In the genomic region with DNA sequence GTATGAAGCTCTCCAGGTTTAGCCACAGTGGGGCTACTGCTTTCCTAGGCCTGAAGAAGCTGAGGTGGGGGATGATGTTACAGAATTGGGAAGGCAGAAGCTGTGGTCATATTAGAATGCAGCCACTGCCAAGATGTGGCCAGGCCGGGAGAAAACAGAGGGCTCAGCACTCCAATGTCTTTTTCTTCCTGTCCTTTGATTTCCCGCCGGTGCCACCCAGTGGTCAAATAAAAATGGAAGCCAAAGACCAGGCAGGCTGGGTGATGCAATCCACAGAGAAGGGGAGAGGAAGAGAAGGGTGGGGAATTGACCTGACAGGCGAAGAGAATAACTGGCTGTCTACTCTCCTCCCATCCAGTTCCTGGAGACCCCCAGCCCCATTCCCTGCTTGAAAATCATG, we compare ENCODE assay signal across 8 cellular contexts.
A peak's percentile ranks its signal among the peaks of the same experiment; 100 is the strongest.
DNase-seq lines count a peak whose midpoint lies in the region; ATAC-seq and TF ChIP-seq lines count a peak whose summit lies in the region.
"Had no signal": no experiment of that assay in that cellular context is flagged by ENCODE, and none has a peak within 500 bp of the region (broad histone marks: within the 10 kb centered on the region; RNA-seq: fewer than 3 reads in every experiment).

No MANE protein-coding gene starts in this region.

- H3K4me3 Mint-ChIP-seq in natural killer cell = no peak overlapping the region

- DNase-seq in GM10266 (ENCODE audit: extremely low spot score) = no peak
- peak; percentile 26 for DNase-seq in HS-27A (ENCODE audit: low read depth)
- peak; percentile 35 for DNase-seq in UCSD-AML1 (lab: John Stamatoyannopoulos, UW; ENCODE audit: unreplicated experiment)
- no peak for DNase-seq in lower lobe of right lung
- no peak for DNase-seq in natural killer cell
- DNase-seq in suprapubic skin (ENCODE audit: low spot score in 2 of 2) = no peak

- H3K27me3 Mint-ChIP-seq in natural killer cell (ENCODE audit: low read depth in 2 of 2) = peaks cover 16 to 19% of the 10 kb centered on the region in 2 donors

- 23% methylated on average over 4 of the region's 4 CpGs for WGBS in suprapubic skin

- no peak overlapping the region for H3K27ac Mint-ChIP-seq in natural killer cell

- H3K36me3 Mint-ChIP-seq in natural killer cell = no peaks in the 10 kb centered on the region

- TF ChIP-seq CTCF in GM10266 (IDR thresholded peaks at IDR 0.05; ENCODE audit: control insufficient read depth, insufficient read depth, low read depth, missing control alignments) (peak; percentile 35), lower lobe of right lung (IDR thresholded peaks at IDR 0.05) (peak; percentile 16), natural killer cell (IDR thresholded peaks at IDR 0.05) (no peak), suprapubic skin (IDR thresholded peaks at IDR 0.05) (no peak)

- no peaks in the 10 kb centered on the region for H3K4me1 ChIP-seq in lower lobe of right lung
- no peaks in the 10 kb centered on the region for H3K4me1 ChIP-seq in suprapubic skin

- H3K9me3 ChIP-seq in lower lobe of right lung (no peaks in the 10 kb centered on the region), suprapubic skin (no peaks in the 10 kb centered on the region)

- H3K27ac ChIP-seq in lower lobe of right lung (no peak overlapping the region), suprapubic skin (no peak overlapping the region)

- no peak overlapping the region for H3K4me3 ChIP-seq in lower lobe of right lung
- H3K4me3 ChIP-seq in suprapubic skin = no peak overlapping the region
- H3K4me3 ChIP-seq: lung had no signal

- intact Hi-C loops in lower lobe of right lung (cut with DNase I) = no loop called here
- intact Hi-C loops in natural killer cell (cut with micrococcal nuclease) = no loop called here

- TF ChIP-seq EP300 in suprapubic skin (IDR thresholded peaks at IDR 0.05) = no peak

- no peak for TF ChIP-seq POLR2A in suprapubic skin (IDR thresholded peaks at IDR 0.05)

- ATAC-seq in lower lobe of right lung (no peak), natural killer cell (no peak), GM18511 (IDR thresholded peaks at IDR 0.05; ENCODE audit: unreplicated experiment) (no peak)

- peaks cover 0 to 2% of the 10 kb centered on the region in 2 donors for H3K9me3 Mint-ChIP-seq in natural killer cell

- H3K27me3 ChIP-seq in lower lobe of right lung (ENCODE audit: low read depth) = no peaks in the 10 kb centered on the region
- H3K27me3 ChIP-seq in suprapubic skin = no peaks in the 10 kb centered on the region

- H3K36me3 ChIP-seq in lower lobe of right lung (no peaks in the 10 kb centered on the region), suprapubic skin (no peaks in the 10 kb centered on the region)

- no peaks in the 10 kb centered on the region for H3K4me1 Mint-ChIP-seq in natural killer cell

Comparison
In these comparisons a context has a peak if more than half of its experiments do, and no peak if none do; other contexts are left out.
1. DNase-seq: peak in HS-27A (single experiment) and UCSD-AML1 (single experiment); none in GM10266 (single experiment), lower lobe of right lung (single experiment), natural killer cell (single experiment) and suprapubic skin (0 of 2).
2. CTCF ChIP-seq: peak in GM10266 (single experiment) and lower lobe of right lung (single experiment); none in natural killer cell (single experiment) and suprapubic skin (0 of 2).